29 cellular contexts compared by ENCODE assay signal in the genomic region with DNA sequence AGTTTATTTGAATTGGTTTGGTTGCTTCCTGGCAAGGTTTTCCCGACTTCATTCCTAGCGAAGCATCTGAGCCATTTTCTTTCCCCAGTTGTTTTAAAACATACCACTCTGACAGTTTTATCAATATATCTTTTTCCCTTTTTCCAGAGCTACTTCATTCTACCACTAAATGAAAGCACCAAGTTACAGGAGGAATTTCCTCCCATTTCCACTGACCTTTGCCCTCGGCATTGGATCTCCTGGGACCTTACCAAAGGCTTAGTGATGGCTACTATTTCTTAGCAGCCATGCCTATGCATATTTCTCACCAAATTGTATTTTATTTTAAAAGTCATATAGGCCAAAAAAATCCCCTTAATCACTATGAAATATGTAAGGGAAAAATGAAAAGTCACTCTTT.
"Had no signal": no experiment of that assay in that cellular context is flagged by ENCODE, and none has a peak within 500 bp of the region (broad histone marks: within the 10 kb centered on the region; RNA-seq: fewer than 3 reads in every experiment).

No MANE protein-coding gene starts in this region.

- H3K36me3 ChIP-seq: stomach, suprapubic skin, thoracic aorta, thyroid gland, tibial artery, tibial nerve, transverse colon, upper lobe of left lung, upper lobe of right lung, uterus, vagina had no signal

- H3K9me3 ChIP-seq: suprapubic skin, testis, thoracic aorta, thyroid gland, transverse colon, upper lobe of left lung, upper lobe of right lung, uterus, vagina had no signal

- H3K4me1 ChIP-seq: suprapubic skin, testis, thyroid gland, tibial nerve, transverse colon, upper lobe of left lung, upper lobe of right lung, uterus, vagina had no signal

- H3K36me3 Mint-ChIP-seq: stimulated activated effector memory CD8-positive, alpha-beta T cell treated with anti-CD3 and anti-CD28 coated beads, Interleukin-12 subunit alpha, Interleukin-12 subunit beta, amount 100 ng/mL, for 72 hours; stimulated activated memory B cell treated with anti-CD40 and anti-IgM and Interleukin-4, amounts not matched to agents 10 μg/mL and 1 μg/mL and 100 μg/mL, for 72 hours; stimulated activated naive B cell treated with anti-CD40 and anti-IgM and Interleukin-4, amounts not matched to agents 10 μg/mL and 1 μg/mL and 100 μg/mL, for 72 hours; type B pancreatic cell had no signal

- H3K27ac ChIP-seq: stomach, suprapubic skin, testis, thoracic aorta, thyroid gland, tibial artery, tibial nerve, transverse colon, upper lobe of left lung, upper lobe of right lung, uterus, vagina had no signal

- DNase-seq: stimulated activated CD4-positive, alpha-beta T cell treated with anti-CD3 and anti-CD28 coated beads, Interleukin-2, amount 100 ng/mL, for 48 hours; stimulated activated CD4-positive, alpha-beta T cell treated with anti-CD3 and anti-CD28 coated beads, Interleukin-4, amount 100 ng/mL, for 1 hour; stimulated activated CD4-positive, alpha-beta T cell treated with anti-CD3 and anti-CD28 coated beads, Interleukin-4, amount 100 ng/mL, for 24 hours; stimulated activated CD4-positive, alpha-beta T cell treated with anti-CD3 and anti-CD28 coated beads, Interleukin-4, amount 100 ng/mL, for 4 hours; stimulated activated CD8-positive, alpha-beta memory T cell treated with anti-CD3 and anti-CD28 coated beads, Interleukin-4, amount 100 ng/mL, for 48 hours; stimulated activated naive B cell treated with anti-CD40 and anti-IgM and Interleukin-4, amounts not matched to agents 10 μg/mL and 1 μg/mL and 100 μg/mL, for 72 hours; stimulated activated naive CD4-positive, alpha-beta T cell; stimulated activated naive CD4-positive, alpha-beta T cell treated with Interleukin-2 at 50 U/mL for 16 hours; stimulated activated naive CD8-positive, alpha-beta T cell treated with anti-CD3 and anti-CD28 coated beads, Interleukin-15, amount 100 ng/mL, for 72 hours; stimulated activated naive CD8-positive, alpha-beta T cell treated with anti-CD3 and anti-CD28 coated beads, Interleukin-15, Interleukin-2, amounts not matched to agents 100 U/mL and 50 U/mL, for 24 hours; stomach; substantia nigra; testis; thyroid gland; tibial artery; transverse colon; trophoblast cell; upper lobe of left lung; upper lobe of right lung; uterus had no signal

- H3K4me3 ChIP-seq: stomach, suprapubic skin, testis, thoracic aorta, thyroid gland, tibial artery, tibial nerve, transverse colon, upper lobe of left lung, upper lobe of right lung, uterus, vagina had no signal

- H3K4me3 Mint-ChIP-seq: stimulated activated effector memory CD8-positive, alpha-beta T cell treated with anti-CD3 and anti-CD28 coated beads, Interleukin-12 subunit alpha, Interleukin-12 subunit beta, amount 100 ng/mL, for 72 hours; stimulated activated memory B cell treated with anti-CD40 and anti-IgM and Interleukin-4, amounts not matched to agents 10 μg/mL and 1 μg/mL and 100 μg/mL, for 72 hours; stimulated activated naive B cell treated with anti-CD40 and anti-IgM and Interleukin-4, amounts not matched to agents 10 μg/mL and 1 μg/mL and 100 μg/mL, for 72 hours; stimulated activated naive CD8-positive, alpha-beta T cell treated with anti-CD3 and anti-CD28 coated beads, Interleukin-15, amount 100 ng/mL, for 72 hours; stimulated activated naive CD8-positive, alpha-beta T cell treated with anti-CD3 and anti-CD28 coated beads, Interleukin-15, Interleukin-2, amounts not matched to agents 100 ng/mL and 50 ng/mL, for 24 hours; type B pancreatic cell had no signal

- H3K4me1 Mint-ChIP-seq: stimulated activated effector memory CD8-positive, alpha-beta T cell treated with anti-CD3 and anti-CD28 coated beads, Interleukin-12 subunit alpha, Interleukin-12 subunit beta, amount 100 ng/mL, for 72 hours; stimulated activated memory B cell treated with anti-CD40 and anti-IgM and Interleukin-4, amounts not matched to agents 10 μg/mL and 1 μg/mL and 100 μg/mL, for 72 hours; stimulated activated naive B cell treated with anti-CD40 and anti-IgM and Interleukin-4, amounts not matched to agents 10 μg/mL and 1 μg/mL and 100 μg/mL, for 72 hours; stimulated activated naive CD8-positive, alpha-beta T cell treated with anti-CD3 and anti-CD28 coated beads, Interleukin-15, amount 100 ng/mL, for 72 hours had no signal

- ATAC-seq: stimulated activated effector memory CD8-positive, alpha-beta T cell treated with anti-CD3 and anti-CD28 coated beads, Interleukin-12 subunit alpha, Interleukin-12 subunit beta, amount 100 ng/mL, for 72 hours; stimulated activated memory B cell treated with anti-CD40 and anti-IgM and Interleukin-4, amounts not matched to agents 10 μg/mL and 1 μg/mL and 100 μg/mL, for 72 hours; stimulated activated naive B cell treated with anti-CD40 and anti-IgM and Interleukin-4, amounts not matched to agents 10 μg/mL and 1 μg/mL and 100 μg/mL, for 72 hours; stimulated activated naive CD8-positive, alpha-beta T cell treated with anti-CD3 and anti-CD28 coated beads, Interleukin-15, amount 100 ng/mL, for 72 hours; stimulated activated naive CD8-positive, alpha-beta T cell treated with anti-CD3 and anti-CD28 coated beads, Interleukin-15, Interleukin-2, amounts not matched to agents 100 U/mL and 50 U/mL, for 24 hours; upper lobe of right lung had no signal

- H3K27ac Mint-ChIP-seq: stimulated activated effector memory CD8-positive, alpha-beta T cell treated with anti-CD3 and anti-CD28 coated beads, Interleukin-12 subunit alpha, Interleukin-12 subunit beta, amount 100 ng/mL, for 72 hours; stimulated activated memory B cell treated with anti-CD40 and anti-IgM and Interleukin-4, amounts not matched to agents 10 μg/mL and 1 μg/mL and 100 μg/mL, for 72 hours; stimulated activated naive B cell treated with anti-CD40 and anti-IgM and Interleukin-4, amounts not matched to agents 10 μg/mL and 1 μg/mL and 100 μg/mL, for 72 hours; stimulated activated naive CD8-positive, alpha-beta T cell treated with anti-CD3 and anti-CD28 coated beads, Interleukin-15, amount 100 ng/mL, for 72 hours; stimulated activated naive CD8-positive, alpha-beta T cell treated with anti-CD3 and anti-CD28 coated beads, Interleukin-15, Interleukin-2, amounts not matched to agents 100 ng/mL and 50 ng/mL, for 24 hours; type B pancreatic cell had no signal

- H3K27me3 Mint-ChIP-seq: type B pancreatic cell had no signal

- FAIRE-seq: urothelium cell line had no signal

- H3K9me3 Mint-ChIP-seq: stimulated activated effector memory CD8-positive, alpha-beta T cell treated with anti-CD3 and anti-CD28 coated beads, Interleukin-12 subunit alpha, Interleukin-12 subunit beta, amount 100 ng/mL, for 72 hours had no signal

- H3K27me3 ChIP-seq: stomach, suprapubic skin, testis, thyroid gland, tibial artery, tibial nerve, transverse colon, upper lobe of left lung, upper lobe of right lung, uterus, vagina had no signal
